ENCODE assay signal across 8 cellular contexts in genomic region chr2:44087714-44088092, GRCh38.
DNase-seq lines count a peak whose midpoint lies in the region; ATAC-seq and TF ChIP-seq lines count a peak whose summit lies in the region.

No MANE protein-coding gene starts in this region.

- no peaks in the 10 kb centered on the region for H3K9me3 Mint-ChIP-seq in CD8-positive, alpha-beta T cell

- DNase-seq in CD8-positive, alpha-beta T cell: no peak
- DNase-seq in Panc1 (ENCODE audit: low read depth, low spot score) (no peak), esophagus squamous epithelium (lab: John Stamatoyannopoulos, UW) (no peak), ovary (no peak), RKO (ENCODE audit: low spot score) (no peak), amniotic stem cell (lab: John Stamatoyannopoulos, UW) (no peak), omental fat pad (ENCODE audit: low spot score) (no peak)
- no peak for DNase-seq in stimulated activated CD8-positive, alpha-beta memory T cell treated with anti-CD3 and anti-CD28 coated beads, Interleukin-4, amount 100 ng/mL, for 48 hours

- no peaks in the 10 kb centered on the region for H3K36me3 ChIP-seq in CD8-positive, alpha-beta T cell (ENCODE audit: insufficient read depth, low read length)
- no peaks in the 10 kb centered on the region for H3K36me3 ChIP-seq in Panc1 (ENCODE audit: control insufficient read depth, insufficient read depth, low read length)
- no peaks in the 10 kb centered on the region for H3K36me3 ChIP-seq in esophagus squamous epithelium
- H3K36me3 ChIP-seq in ovary: no peaks in the 10 kb centered on the region

- H3K27ac ChIP-seq in CD8-positive, alpha-beta T cell (ENCODE audit: low read depth, low read length): peak overlapping the region; percentile 58
- H3K27ac ChIP-seq in Panc1 (ENCODE audit: low read length) (peak overlapping the region; percentile 69), esophagus squamous epithelium (peak overlapping the region in 3 of 4 donors; percentile 56 to 72 (median 64)), ovary (peak overlapping the region in 1 of 2 donors; percentile 23)

- H3K4me1 ChIP-seq in CD8-positive, alpha-beta T cell (ENCODE audit: insufficient read depth, low read length): peaks cover 9% of the 10 kb centered on the region
- H3K4me1 ChIP-seq in Panc1 (ENCODE audit: control insufficient read depth, insufficient read depth, low read length) (peaks cover 8% of the 10 kb centered on the region), esophagus squamous epithelium (peaks cover 6 to 14% (median 7%) of the 10 kb centered on the region in 3 donors), ovary (ENCODE audit: insufficient read depth) (no peaks in the 10 kb centered on the region)

- POLR2A ChIA-PET in CD8-positive, alpha-beta T cell (lab: Charles Lee): interaction anchor here (1.1 kb wide), 1 partner anchor 274 kb away, joined by 4 read pairs; the partner anchor contains the start of gene CAMKMT
- POLR2A ChIA-PET in Panc1 (lab: Charles Lee): no interaction called here

- no peaks in the 10 kb centered on the region for H3K9me3 ChIP-seq in CD8-positive, alpha-beta T cell (ENCODE audit: low read length)
- H3K9me3 ChIP-seq in Panc1 (ENCODE audit: control insufficient read depth, insufficient read depth, low read depth, low read length) (no peaks in the 10 kb centered on the region), esophagus squamous epithelium (no peaks in the 10 kb centered on the region), ovary (no peaks in the 10 kb centered on the region)

- no peak for TF ChIP-seq EP300 in ovary (IDR thresholded peaks at IDR 0.05)

- no peak for TF ChIP-seq CTCF in CD8-positive, alpha-beta T cell (IDR thresholded peaks at IDR 0.05)
- TF ChIP-seq CTCF in Panc1 (IDR thresholded peaks at IDR 0.05): no peak
- no peak for TF ChIP-seq CTCF in esophagus squamous epithelium (IDR thresholded peaks at IDR 0.05)
- no peak for TF ChIP-seq CTCF in ovary (IDR thresholded peaks at IDR 0.05)
- no peak for TF ChIP-seq CTCF in omental fat pad (IDR thresholded peaks at IDR 0.05)

- peak overlapping the region; percentile 56 for H3K4me3 ChIP-seq in CD8-positive, alpha-beta T cell (ENCODE audit: low read depth, low read length)
- peak overlapping the region; percentile 50 to 79 for H3K4me3 ChIP-seq in Panc1 (ENCODE audit: low read depth in 2 of 2, low read length in 2 of 2)
- peak overlapping the region in 3 of 4 donors; percentile 34 to 59 (median 40) for H3K4me3 ChIP-seq in esophagus squamous epithelium
- H3K4me3 ChIP-seq in ovary: peak overlapping the region; percentile 33

- BruUV-seq in Panc1 (replicated peaks; lab: Mats Ljungman, UMichigan): no TSS peak

- WGBS in esophagus squamous epithelium, 2 donors: 43 to 54% methylated on average over 4 of the region's 4 CpGs
- 41 to 50% (median 50%) methylated on average over 4 of the region's 4 CpGs for whole genome bisulfite sequencing in ovary, 3 donors

- no peak for ATAC-seq in CD8-positive, alpha-beta T cell
- peak; percentile 39 for ATAC-seq in Panc1
- ATAC-seq in omental fat pad (ENCODE audit: low FRiP score): no peak

- H3K4me1 Mint-ChIP-seq in CD8-positive, alpha-beta T cell (ENCODE audit: low read depth): peaks cover 16% of the 10 kb centered on the region

- CTCF ChIA-PET in CD8-positive, alpha-beta T cell (lab: Charles Lee): interaction anchor here (1.0 to 3.3 kb wide), 16 partner anchors 9 to 868 kb away, joined by 3 to 15 read pairs (median 4); no protein-coding TSS in a partner anchor
- CTCF ChIA-PET in Panc1 (lab: Charles Lee): no interaction called here

- no peaks in the 10 kb centered on the region for H3K27me3 Mint-ChIP-seq in CD8-positive, alpha-beta T cell (ENCODE audit: low read depth)

- H3K4me3 Mint-ChIP-seq in CD8-positive, alpha-beta T cell: peak overlapping the region; percentile 87

- H3K27ac Mint-ChIP-seq in CD8-positive, alpha-beta T cell: peak overlapping the region; percentile 94

- intact Hi-C loops in CD8-positive, alpha-beta T cell (cut with DNase I, micrococcal nuclease): loop anchor here (1.0 to 5.0 kb wide), 14 partner anchors 43 to 868 kb away; partner anchors contain the start of genes PPM1B (in 2 of the 2), CAMKMT (in 1 of the 2) and PREPL (in 1 of the 2)
- intact Hi-C loops in Panc1 (cut with micrococcal nuclease; ENCODE audit: unreplicated experiment): loop anchor here (5.0 to 10.0 kb wide), 3 partner anchors 77 to 257 kb away; partner anchors contain the start of gene PPM1B
- intact Hi-C loops in esophagus squamous epithelium (cut with DNase I): no loop called here
- intact Hi-C loops in ovary (cut with DNase I): loop anchor here in 1 of 4 donors (10.0 kb wide), 1 partner anchor 207 kb away; no protein-coding TSS in a partner anchor

- no peaks in the 10 kb centered on the region for H3K36me3 Mint-ChIP-seq in CD8-positive, alpha-beta T cell

- in situ Hi-C loops in Panc1 (cut with HindIII; ENCODE audit: low pct_unique_long_range_greater_than_20kb, low sequenced_read_pairs): no loop called here

- TF ChIP-seq POLR2A in esophagus squamous epithelium (IDR thresholded peaks at IDR 0.05) (no peak), ovary (IDR thresholded peaks at IDR 0.05) (no peak)

- no peaks in the 10 kb centered on the region for H3K27me3 ChIP-seq in CD8-positive, alpha-beta T cell (ENCODE audit: insufficient read depth, low read length)
- H3K27me3 ChIP-seq in Panc1 (ENCODE audit: control insufficient read depth, insufficient read depth, low read length) (no peaks in the 10 kb centered on the region), esophagus squamous epithelium (no peaks in the 10 kb centered on the region), ovary (no peaks in the 10 kb centered on the region)
